In the genomic region with DNA sequence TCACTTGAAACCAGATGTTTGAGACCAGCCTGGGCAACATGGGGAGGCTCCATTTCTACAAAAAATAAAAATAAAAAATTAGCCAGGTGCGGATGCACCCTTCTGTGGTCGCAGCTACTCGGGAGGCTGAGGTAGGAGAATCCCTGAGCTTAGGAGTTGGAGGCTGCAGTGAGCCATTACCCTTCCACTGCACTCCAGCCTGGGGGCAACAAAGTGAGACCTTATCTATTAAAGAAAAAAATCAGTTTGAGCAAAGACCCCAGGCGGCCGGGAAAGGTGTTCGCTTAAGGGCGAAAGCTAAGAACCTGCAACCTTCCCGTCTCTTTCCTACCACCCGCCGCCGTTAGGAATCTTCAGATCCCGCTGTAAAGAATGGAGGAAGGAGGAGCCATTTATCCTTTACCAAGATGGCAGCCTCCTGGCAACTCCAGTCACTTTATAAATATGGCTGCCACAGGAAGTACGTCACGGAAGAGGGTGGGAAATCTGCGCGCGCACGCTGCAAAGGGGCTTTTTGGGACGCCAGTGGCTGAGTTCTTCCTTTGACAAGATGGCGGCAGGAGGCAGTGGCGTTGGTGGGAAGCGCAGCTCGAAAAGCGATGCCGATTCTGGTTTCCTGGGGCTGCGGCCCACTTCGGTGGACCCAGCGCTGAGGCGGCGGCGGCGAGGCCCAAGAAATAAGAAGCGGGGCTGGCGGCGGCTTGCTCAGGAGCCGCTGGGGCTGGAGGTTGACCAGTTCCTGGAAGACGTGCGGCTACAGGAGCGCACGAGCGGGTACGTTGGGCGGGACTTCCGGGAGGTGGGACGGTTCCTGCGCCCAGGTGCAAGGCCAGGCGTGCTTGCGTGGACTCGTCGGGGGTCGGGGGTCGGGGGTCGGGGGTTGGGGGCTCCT, we compare ENCODE assay signal across 1 cellular context.
TF ChIP-seq lines count a peak whose summit lies in the region.

TSS of gene NOP53 (plus strand) at position 537 of the 892 bp plus-strand sequence. CDS start at position 551, 14 bp downstream.

TF ChIP-seq in SK-N-SH, 30 proteins besides CTCF, POLR2A, EP300 and RAD21 (continued from another document):
- TF ChIP-seq, protein P1, sequence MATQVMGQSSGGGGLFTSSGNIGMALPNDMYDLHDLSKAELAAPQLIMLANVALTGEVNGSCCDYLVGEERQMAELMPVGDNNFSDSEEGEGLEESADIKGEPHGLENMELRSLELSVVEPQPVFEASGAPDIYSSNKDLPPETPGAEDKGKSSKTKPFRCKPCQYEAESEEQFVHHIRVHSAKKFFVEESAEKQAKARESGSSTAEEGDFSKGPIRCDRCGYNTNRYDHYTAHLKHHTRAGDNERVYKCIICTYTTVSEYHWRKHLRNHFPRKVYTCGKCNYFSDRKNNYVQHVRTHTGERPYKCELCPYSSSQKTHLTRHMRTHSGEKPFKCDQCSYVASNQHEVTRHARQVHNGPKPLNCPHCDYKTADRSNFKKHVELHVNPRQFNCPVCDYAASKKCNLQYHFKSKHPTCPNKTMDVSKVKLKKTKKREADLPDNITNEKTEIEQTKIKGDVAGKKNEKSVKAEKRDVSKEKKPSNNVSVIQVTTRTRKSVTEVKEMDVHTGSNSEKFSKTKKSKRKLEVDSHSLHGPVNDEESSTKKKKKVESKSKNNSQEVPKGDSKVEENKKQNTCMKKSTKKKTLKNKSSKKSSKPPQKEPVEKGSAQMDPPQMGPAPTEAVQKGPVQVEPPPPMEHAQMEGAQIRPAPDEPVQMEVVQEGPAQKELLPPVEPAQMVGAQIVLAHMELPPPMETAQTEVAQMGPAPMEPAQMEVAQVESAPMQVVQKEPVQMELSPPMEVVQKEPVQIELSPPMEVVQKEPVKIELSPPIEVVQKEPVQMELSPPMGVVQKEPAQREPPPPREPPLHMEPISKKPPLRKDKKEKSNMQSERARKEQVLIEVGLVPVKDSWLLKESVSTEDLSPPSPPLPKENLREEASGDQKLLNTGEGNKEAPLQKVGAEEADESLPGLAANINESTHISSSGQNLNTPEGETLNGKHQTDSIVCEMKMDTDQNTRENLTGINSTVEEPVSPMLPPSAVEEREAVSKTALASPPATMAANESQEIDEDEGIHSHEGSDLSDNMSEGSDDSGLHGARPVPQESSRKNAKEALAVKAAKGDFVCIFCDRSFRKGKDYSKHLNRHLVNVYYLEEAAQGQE (IDR thresholded peaks at IDR 0.05; ENCODE audit: low read depth, low read length), result peak; percentile 33; the same call in 1 of the 2 replicates
- TF ChIP-seq GABPA (IDR thresholded peaks at IDR 0.05; ENCODE audit: low read depth), result peak; percentile 92
- TF ChIP-seq PBX3 (IDR thresholded peaks at IDR 0.05), result peak; percentile 55
- TF ChIP-seq TCF12 (IDR thresholded peaks at IDR 0.05), result no peak
- TF ChIP-seq TEAD4 (IDR thresholded peaks at IDR 0.05; ENCODE audit: borderline replicate concordance, insufficient read depth), result 0 out of 2 replicates have a peak, but pooled peaks have one; percentile 27
- TF ChIP-seq RFX5 (IDR thresholded peaks at IDR 0.05; ENCODE audit: low read length), result no peak
- peak; percentile 100 for TF ChIP-seq YY1 (IDR thresholded peaks at IDR 0.05; ENCODE audit: low read depth)
- TF ChIP-seq POLR2AphosphoS5 (IDR thresholded peaks at IDR 0.05; ENCODE audit: low read depth, low read length), result peak; percentile 95
- TF ChIP-seq MAX (IDR thresholded peaks at IDR 0.05; ENCODE audit: low read depth), result peak; percentile 70; the same call in 1 of the 2 replicates
- TF ChIP-seq, protein P2, sequence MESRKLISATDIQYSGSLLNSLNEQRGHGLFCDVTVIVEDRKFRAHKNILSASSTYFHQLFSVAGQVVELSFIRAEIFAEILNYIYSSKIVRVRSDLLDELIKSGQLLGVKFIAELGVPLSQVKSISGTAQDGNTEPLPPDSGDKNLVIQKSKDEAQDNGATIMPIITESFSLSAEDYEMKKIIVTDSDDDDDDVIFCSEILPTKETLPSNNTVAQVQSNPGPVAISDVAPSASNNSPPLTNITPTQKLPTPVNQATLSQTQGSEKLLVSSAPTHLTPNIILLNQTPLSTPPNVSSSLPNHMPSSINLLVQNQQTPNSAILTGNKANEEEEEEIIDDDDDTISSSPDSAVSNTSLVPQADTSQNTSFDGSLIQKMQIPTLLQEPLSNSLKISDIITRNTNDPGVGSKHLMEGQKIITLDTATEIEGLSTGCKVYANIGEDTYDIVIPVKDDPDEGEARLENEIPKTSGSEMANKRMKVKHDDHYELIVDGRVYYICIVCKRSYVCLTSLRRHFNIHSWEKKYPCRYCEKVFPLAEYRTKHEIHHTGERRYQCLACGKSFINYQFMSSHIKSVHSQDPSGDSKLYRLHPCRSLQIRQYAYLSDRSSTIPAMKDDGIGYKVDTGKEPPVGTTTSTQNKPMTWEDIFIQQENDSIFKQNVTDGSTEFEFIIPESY (IDR thresholded peaks at IDR 0.05; ENCODE audit: borderline replicate concordance, low read depth), result 0 out of 2 replicates have a peak, but pooled peaks have one; percentile 40
- peak; percentile 80 for TF ChIP-seq CHD2 (IDR thresholded peaks at IDR 0.05; ENCODE audit: low read length, partially characterized antibody)
- peak; percentile 70 for TF ChIP-seq ELF1 (IDR thresholded peaks at IDR 0.05)
- TF ChIP-seq NRF1 (IDR thresholded peaks at IDR 0.05; ENCODE audit: low read depth, low read length), result peak; percentile 75
- peak; percentile 89; the same call in 1 of the 2 replicates for TF ChIP-seq TAF1 (IDR thresholded peaks at IDR 0.05; ENCODE audit: borderline replicate concordance, low read depth, low read length)
- TF ChIP-seq MXI1 (IDR thresholded peaks at IDR 0.05; ENCODE audit: low read depth, low read length), result peak; percentile 78
TF ChIP-seq in SK-N-SH: peak in this region for 15.
